7 cellular contexts compared by ENCODE assay signal in the genomic region with DNA sequence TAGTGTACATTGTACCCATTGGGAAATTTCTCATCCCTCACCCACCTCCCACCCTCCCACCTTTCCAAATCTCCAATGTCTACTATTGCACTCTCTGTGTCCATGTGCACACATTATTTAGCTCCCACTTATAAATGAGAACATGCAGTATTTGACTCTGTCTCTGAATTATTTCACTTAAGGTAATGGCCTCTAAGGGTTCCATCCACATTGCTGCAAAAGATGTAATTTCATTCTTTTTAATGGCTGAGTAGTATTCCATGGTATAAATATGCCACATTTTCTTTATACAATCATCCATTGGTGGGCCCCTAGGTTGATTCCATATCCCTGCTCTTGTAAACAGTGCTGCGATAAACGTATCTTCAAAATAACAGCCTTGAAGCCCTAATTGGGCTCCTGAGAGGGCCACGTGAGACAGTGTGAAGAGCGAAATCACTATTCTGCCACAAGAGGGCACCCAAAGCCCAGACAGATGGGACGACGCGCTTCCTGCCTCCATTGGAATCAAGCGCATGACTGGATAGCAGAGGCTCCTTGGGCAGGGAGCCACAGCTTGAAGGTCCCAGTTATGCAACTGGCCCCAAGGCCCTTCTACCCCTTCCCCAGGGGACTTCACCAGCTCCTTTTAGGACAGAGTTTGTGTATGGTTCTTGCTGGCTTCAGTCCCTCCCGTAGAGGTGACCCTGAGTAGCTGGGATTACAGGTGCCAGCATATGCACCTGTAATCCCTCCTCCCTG. TPM values are rescaled to one million over a fixed set of nuclear protein-coding genes. Genes with fewer than 3 reads are reported as not detected.
DNase-seq lines count a peak whose midpoint lies in the region; ATAC-seq and TF ChIP-seq lines count a peak whose summit lies in the region.

No MANE protein-coding gene starts in this region.

- no peaks in the 10 kb centered on the region for H3K27me3 Mint-ChIP-seq in endothelial cell (ENCODE audit: unreplicated experiment)
- H3K27me3 Mint-ChIP-seq in mesothelial cell of epicardium (ENCODE audit: low read depth): no peaks in the 10 kb centered on the region

- H3K9me3 Mint-ChIP-seq in endothelial cell (ENCODE audit: unreplicated experiment) (no peaks in the 10 kb centered on the region), mesothelial cell of epicardium (no peaks in the 10 kb centered on the region)
- no peaks in the 10 kb centered on the region for H3K9me3 Mint-ChIP-seq in stimulated activated effector memory CD8-positive, alpha-beta T cell treated with anti-CD3 and anti-CD28 coated beads, Interleukin-12 subunit alpha, Interleukin-12 subunit beta, amount 100 ng/mL, for 72 hours

- no peaks in the 10 kb centered on the region for H3K36me3 ChIP-seq in OCI-LY3 (replicated peaks; ENCODE audit: low read depth, low read length)

- peak; percentile 74 for ATAC-seq in stimulated activated effector memory CD8-positive, alpha-beta T cell treated with anti-CD3 and anti-CD28 coated beads, Interleukin-12 subunit alpha, Interleukin-12 subunit beta, amount 100 ng/mL, for 72 hours

- no peaks in the 10 kb centered on the region for H3K9me3 ChIP-seq in OCI-LY3 (ENCODE audit: insufficient read depth, low read length)

- no peaks in the 10 kb centered on the region for H3K36me3 Mint-ChIP-seq in endothelial cell (ENCODE audit: low read depth, unreplicated experiment)
- H3K36me3 Mint-ChIP-seq in mesothelial cell of epicardium: no peaks in the 10 kb centered on the region
- peaks cover 17% of the 10 kb centered on the region for H3K36me3 Mint-ChIP-seq in stimulated activated effector memory CD8-positive, alpha-beta T cell treated with anti-CD3 and anti-CD28 coated beads, Interleukin-12 subunit alpha, Interleukin-12 subunit beta, amount 100 ng/mL, for 72 hours

- DNase-seq in GM13977 (ENCODE audit: low spot score) (peak; percentile 79), KG1 (lab: John Stamatoyannopoulos, UW) (peak; percentile 93), endothelial cell (ENCODE audit: low spot score) (peak; percentile 73), mesothelial cell of epicardium (ENCODE audit: low spot score in 2 of 2, unreplicated experiment in 2 of 2) (peak in 1 of 2 experiments; percentile 65)
- peak; percentile 69 for DNase-seq in activated CD8-positive, alpha-beta memory T cell treated with anti-CD3 and anti-CD28 coated beads, Interleukin-2, amount 50 U/mL, for 1 hour (ENCODE audit: extremely low read depth)
- peak; percentile 43 to 81 for DNase-seq in stimulated activated effector memory CD8-positive, alpha-beta T cell treated with anti-CD3 and anti-CD28 coated beads, Interleukin-12 subunit alpha, Interleukin-12 subunit beta, amount 100 ng/mL, for 72 hours (ENCODE audit: low spot score in 2 of 2)

- peak overlapping the region; percentile 52 for H3K4me3 ChIP-seq in OCI-LY3 (ENCODE audit: low read length)

- H3K4me2 ChIP-seq in OCI-LY3 (ENCODE audit: low read length): peak overlapping the region; percentile 53

- no peak overlapping the region for H3K27ac ChIP-seq in OCI-LY3 (ENCODE audit: low read length)

- H3K27ac Mint-ChIP-seq in endothelial cell (ENCODE audit: unreplicated experiment) (no peak overlapping the region), mesothelial cell of epicardium (no peak overlapping the region)
- peak overlapping the region; percentile 69 for H3K27ac Mint-ChIP-seq in stimulated activated effector memory CD8-positive, alpha-beta T cell treated with anti-CD3 and anti-CD28 coated beads, Interleukin-12 subunit alpha, Interleukin-12 subunit beta, amount 100 ng/mL, for 72 hours

- H3K4me1 Mint-ChIP-seq in endothelial cell (ENCODE audit: unreplicated experiment): peaks cover 7% of the 10 kb centered on the region
- no peaks in the 10 kb centered on the region for H3K4me1 Mint-ChIP-seq in mesothelial cell of epicardium
- peaks cover 32% of the 10 kb centered on the region for H3K4me1 Mint-ChIP-seq in stimulated activated effector memory CD8-positive, alpha-beta T cell treated with anti-CD3 and anti-CD28 coated beads, Interleukin-12 subunit alpha, Interleukin-12 subunit beta, amount 100 ng/mL, for 72 hours

- in situ Hi-C loops in GM13977 (cut with MboI; ENCODE audit: low pct_unique_long_range_greater_than_20kb, low sequenced_read_pairs, unreplicated experiment): loop anchor here (5.0 to 10.0 kb wide), 2 partner anchors 39 to 111 kb away; partner anchors contain the start of gene GAPDH

- H3K4me3 Mint-ChIP-seq in endothelial cell (ENCODE audit: unreplicated experiment) (no peak overlapping the region), mesothelial cell of epicardium (no peak overlapping the region)
- no peak overlapping the region for H3K4me3 Mint-ChIP-seq in stimulated activated effector memory CD8-positive, alpha-beta T cell treated with anti-CD3 and anti-CD28 coated beads, Interleukin-12 subunit alpha, Interleukin-12 subunit beta, amount 100 ng/mL, for 72 hours

- H2AFZ ChIP-seq in OCI-LY3 (ENCODE audit: low read depth, low read length): peak overlapping the region; percentile 77

- peaks cover 20% of the 10 kb centered on the region for H3K4me1 ChIP-seq in OCI-LY3 (ENCODE audit: low read length)

- 0 out of 2 replicates have a peak overlapping the region, but pooled peaks have one; percentile 3 for H3K9ac ChIP-seq in OCI-LY3 (ENCODE audit: low read length)

- TF ChIP-seq CTCF in GM13977 (IDR thresholded peaks at IDR 0.05; ENCODE audit: extremely low read depth, insufficient read depth, missing control alignments) (peak; percentile 85), OCI-LY3 (IDR thresholded peaks at IDR 0.05; ENCODE audit: low read depth, low read length) (peak; percentile 87), endothelial cell (IDR thresholded peaks at IDR 0.05; ENCODE audit: unreplicated experiment) (peak; percentile 66), mesothelial cell of epicardium (IDR thresholded peaks at IDR 0.05; ENCODE audit: unreplicated experiment) (peak; percentile 51)

- no peaks in the 10 kb centered on the region; the same call in 1 of the 2 replicates for H3K27me3 ChIP-seq in OCI-LY3 (ENCODE audit: low read depth, low read length)

- H4K20me1 ChIP-seq in OCI-LY3 (ENCODE audit: insufficient read depth, low read length): no peaks in the 10 kb centered on the region

- no peaks in the 10 kb centered on the region for H3K79me2 ChIP-seq in OCI-LY3 (ENCODE audit: low read length)

RNA-seq across cellular contexts. Expression of gene CD27, which starts 21.3 kb away (rescaled TPM):
- total RNA-seq in endothelial cell (ENCODE audit: unreplicated experiment): not detected
- not detected in 3 replicates for total RNA-seq in mesothelial cell of epicardium

RNA-seq across cellular contexts. Expression of gene TAPBPL, which starts 28.4 kb away (rescaled TPM):
- total RNA-seq in endothelial cell (ENCODE audit: unreplicated experiment) (2.8 TPM), mesothelial cell of epicardium (2.2 to 2.6 TPM (median 2.5 TPM) in 3 replicates)

RNA-seq across cellular contexts. Expression of gene LTBR, which starts 39.5 kb away (rescaled TPM):
- 40.3 TPM for total RNA-seq in endothelial cell (ENCODE audit: unreplicated experiment)
- total RNA-seq in mesothelial cell of epicardium: 61.7 to 68.1 TPM (median 66.8 TPM) in 3 replicates

RNA-seq across cellular contexts. Expression of gene VAMP1, which starts 47.0 kb away (rescaled TPM):
- total RNA-seq in endothelial cell (ENCODE audit: unreplicated experiment): 5.5 TPM
- total RNA-seq in mesothelial cell of epicardium: 5.2 to 6.9 TPM (median 6.4 TPM) in 3 replicates

RNA-seq across cellular contexts. Expression of gene SCNN1A, which starts 48.1 kb away (rescaled TPM):
- 2.2 TPM for total RNA-seq in endothelial cell (ENCODE audit: unreplicated experiment)
- total RNA-seq in mesothelial cell of epicardium: 20.1 to 21.5 TPM (median 20.3 TPM) in 3 replicates
